ENCODE assay signal across 10 cellular contexts in the genomic region with DNA sequence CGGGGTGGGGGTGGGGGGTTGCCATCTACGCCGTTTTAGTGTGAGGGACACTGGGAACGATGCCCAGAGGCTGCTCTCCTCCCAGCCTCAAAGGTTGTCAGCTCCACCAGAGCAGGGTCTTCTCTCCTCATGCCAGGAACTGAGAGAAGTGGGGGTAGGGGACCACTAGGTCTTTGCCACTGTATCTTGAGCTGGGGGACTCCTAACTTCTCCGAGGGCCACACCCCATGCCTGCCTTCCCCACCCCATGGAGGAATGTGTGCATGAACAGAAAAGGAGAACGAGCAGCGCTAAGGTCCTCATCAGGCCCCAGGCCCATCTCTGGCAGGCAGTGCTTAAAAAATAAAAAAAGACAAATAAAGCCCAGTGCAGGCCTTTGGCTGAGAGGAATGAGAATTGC. TPM values are rescaled to one million over a fixed set of nuclear protein-coding genes. Genes with fewer than 3 reads are reported as not detected.
A peak's percentile ranks its signal among the peaks of the same experiment; 100 is the strongest.
DNase-seq lines count a peak whose midpoint lies in the region; ATAC-seq lines count a peak whose summit lies in the region.
"Had no signal": no experiment of that assay in that cellular context is flagged by ENCODE, and none has a peak within 500 bp of the region (broad histone marks: within the 10 kb centered on the region; RNA-seq: fewer than 3 reads in every experiment).

No MANE protein-coding gene starts in this region.

- POLR2A ChIA-PET in activated CD4-positive, alpha-beta memory T cell treated with anti-CD3 and anti-CD28 coated beads, Interleukin-2, amount 10 ng/mL, durations not matched to agents 7 days and 5 days (lab: Charles Lee): interaction anchor here (1.0 to 3.2 kb wide), 2 partner anchors 42 to 49 kb away, joined by 3 to 11 read pairs; no protein-coding TSS in a partner anchor
- POLR2A ChIA-PET in activated CD4-positive, alpha-beta memory T cell treated with anti-CD3 and anti-CD28 coated beads for 36 hours (lab: Charles Lee): no interaction called here

- H3K27me3 ChIP-seq in layer of hippocampus (ENCODE audit: control insufficient read depth, insufficient read depth, low read length) (no peaks in the 10 kb centered on the region), stomach smooth muscle (ENCODE audit: control insufficient read depth in 1 of 2, insufficient read depth in 2 of 2, low read length in 2 of 2) (no peaks in the 10 kb centered on the region)

- H3K27ac ChIP-seq in layer of hippocampus (ENCODE audit: low read depth, low read length) (peak overlapping the region; percentile 85), stomach smooth muscle (ENCODE audit: low read length) (peak overlapping the region; percentile 90)

- H3K4me1 Mint-ChIP-seq in activated CD4-positive, alpha-beta memory T cell treated with anti-CD3 and anti-CD28 coated beads, Interleukin-2, amount 10 ng/mL, durations not matched to agents 7 days and 5 days: peaks cover 76% of the 10 kb centered on the region
- peaks cover 62% of the 10 kb centered on the region for H3K4me1 Mint-ChIP-seq in activated CD4-positive, alpha-beta memory T cell treated with anti-CD3 and anti-CD28 coated beads for 36 hours (ENCODE audit: low read depth)

- H3K36me3 ChIP-seq in stomach smooth muscle (ENCODE audit: control insufficient read depth in 2 of 2, insufficient read depth in 2 of 2, low read length in 2 of 2): peaks cover 5 to 8% of the 10 kb centered on the region in 2 donors

- intact Hi-C loops in activated CD4-positive, alpha-beta memory T cell treated with anti-CD3 and anti-CD28 coated beads for 36 hours (cut with micrococcal nuclease): no loop called here

- H3K9me3 Mint-ChIP-seq in activated CD4-positive, alpha-beta memory T cell treated with anti-CD3 and anti-CD28 coated beads, Interleukin-2, amount 10 ng/mL, durations not matched to agents 7 days and 5 days: no peaks in the 10 kb centered on the region
- H3K9me3 Mint-ChIP-seq in activated CD4-positive, alpha-beta memory T cell treated with anti-CD3 and anti-CD28 coated beads for 36 hours: no peaks in the 10 kb centered on the region
- no peaks in the 10 kb centered on the region for H3K9me3 Mint-ChIP-seq in activated naive CD4-positive, alpha-beta T cell treated with anti-CD3 and anti-CD28 coated beads, Interleukin-2, amount 50 U/mL, for 72 hours

- no peak overlapping the region for H3K4me3 Mint-ChIP-seq in activated CD4-positive, alpha-beta memory T cell treated with anti-CD3 and anti-CD28 coated beads, Interleukin-2, amount 10 ng/mL, durations not matched to agents 7 days and 5 days
- H3K4me3 Mint-ChIP-seq in activated CD4-positive, alpha-beta memory T cell treated with anti-CD3 and anti-CD28 coated beads for 36 hours: no peak overlapping the region

- H3K27ac Mint-ChIP-seq in activated CD4-positive, alpha-beta memory T cell treated with anti-CD3 and anti-CD28 coated beads, Interleukin-2, amount 10 ng/mL, durations not matched to agents 7 days and 5 days: peak overlapping the region; percentile 54
- no peak overlapping the region for H3K27ac Mint-ChIP-seq in activated CD4-positive, alpha-beta memory T cell treated with anti-CD3 and anti-CD28 coated beads for 36 hours
- peak overlapping the region; percentile 97 to 100 for H3K27ac Mint-ChIP-seq in activated naive CD4-positive, alpha-beta T cell treated with anti-CD3 and anti-CD28 coated beads, Interleukin-2, amount 50 U/mL, for 72 hours

- H3K9ac ChIP-seq in stomach smooth muscle (ENCODE audit: low read length in 2 of 2): peak overlapping the region in 1 of 2 donors; percentile 65

- no peaks in the 10 kb centered on the region for H3K9me3 ChIP-seq in stomach smooth muscle (ENCODE audit: control insufficient read depth in 2 of 2, low read length in 2 of 2)

- DNase-seq in activated CD4-positive, alpha-beta memory T cell treated with anti-CD3 and anti-CD28 coated beads, Interleukin-2, amount 10 ng/mL, durations not matched to agents 7 days and 5 days: no peak
- DNase-seq in activated CD4-positive, alpha-beta memory T cell treated with anti-CD3 and anti-CD28 coated beads for 36 hours: no peak
- DNase-seq in activated naive CD4-positive, alpha-beta T cell treated with anti-CD3 and anti-CD28 coated beads, Interleukin-2, amount 50 U/mL, for 72 hours (ENCODE audit: low spot score in 2 of 2): no peak
- no peak for DNase-seq in pons (ENCODE audit: low spot score)
- no peak for DNase-seq in mesenteric fat pad (ENCODE audit: low spot score)
- DNase-seq: activated gamma-delta T cell treated with Interleukin-2 at 50 U/mL for 16 hours, NCI-H187 treated with DMSO at 0.1 percent for 48 hours had no signal

- peaks cover 52% of the 10 kb centered on the region for H3K36me3 Mint-ChIP-seq in activated CD4-positive, alpha-beta memory T cell treated with anti-CD3 and anti-CD28 coated beads, Interleukin-2, amount 10 ng/mL, durations not matched to agents 7 days and 5 days (ENCODE audit: low read depth)
- peaks cover 10% of the 10 kb centered on the region for H3K36me3 Mint-ChIP-seq in activated CD4-positive, alpha-beta memory T cell treated with anti-CD3 and anti-CD28 coated beads for 36 hours
- peaks cover 16 to 26% of the 10 kb centered on the region in 2 donors for H3K36me3 Mint-ChIP-seq in activated naive CD4-positive, alpha-beta T cell treated with anti-CD3 and anti-CD28 coated beads, Interleukin-2, amount 50 U/mL, for 72 hours

- CTCF ChIA-PET in activated CD4-positive, alpha-beta memory T cell treated with anti-CD3 and anti-CD28 coated beads, Interleukin-2, amount 10 ng/mL, durations not matched to agents 7 days and 5 days (lab: Charles Lee): no interaction called here
- CTCF ChIA-PET in activated CD4-positive, alpha-beta memory T cell treated with anti-CD3 and anti-CD28 coated beads for 36 hours (lab: Charles Lee): no interaction called here

- H3K27me3 Mint-ChIP-seq in activated CD4-positive, alpha-beta memory T cell treated with anti-CD3 and anti-CD28 coated beads, Interleukin-2, amount 10 ng/mL, durations not matched to agents 7 days and 5 days: no peaks in the 10 kb centered on the region
- H3K27me3 Mint-ChIP-seq in activated CD4-positive, alpha-beta memory T cell treated with anti-CD3 and anti-CD28 coated beads for 36 hours: no peaks in the 10 kb centered on the region

- ATAC-seq in activated naive CD4-positive, alpha-beta T cell treated with anti-CD3 and anti-CD28 coated beads, Interleukin-2, amount 50 U/mL, for 72 hours: no peak
- ATAC-seq in HG02571 (IDR thresholded peaks at IDR 0.05; ENCODE audit: unreplicated experiment): no peak

- H3K4me1 ChIP-seq in stomach smooth muscle (ENCODE audit: control insufficient read depth, insufficient read depth, low read length): peaks cover 65% of the 10 kb centered on the region

- no peak overlapping the region for H3K4me3 ChIP-seq in stomach smooth muscle (ENCODE audit: low read length in 2 of 2)

RNA-seq across cellular contexts. Expression of gene PBXIP1, which starts 1.4 kb away (rescaled TPM):
- 100 to 1,000 TPM; 169 TPM for total RNA-seq in activated CD4-positive, alpha-beta memory T cell treated with anti-CD3 and anti-CD28 coated beads, Interleukin-2, amount 10 ng/mL, durations not matched to agents 7 days and 5 days
- 10 to 100 TPM; 55.9 to 57.3 TPM for total RNA-seq in activated CD4-positive, alpha-beta memory T cell treated with anti-CD3 and anti-CD28 coated beads for 36 hours
- 10 to 100 TPM; 40.9 to 41.1 TPM for total RNA-seq in activated naive CD4-positive, alpha-beta T cell treated with anti-CD3 and anti-CD28 coated beads, Interleukin-2, amount 50 U/mL, for 72 hours
- 43.5 TPM for total RNA-seq in mesenteric fat pad

RNA-seq across cellular contexts. Expression of gene PYGO2, which starts 4.3 kb away (rescaled TPM):
- 10 to 100 TPM; 48.7 to 49.7 TPM for total RNA-seq in activated CD4-positive, alpha-beta memory T cell treated with anti-CD3 and anti-CD28 coated beads, Interleukin-2, amount 10 ng/mL, durations not matched to agents 7 days and 5 days
- 10 to 100 TPM; 31.5 to 32.4 TPM for total RNA-seq in activated CD4-positive, alpha-beta memory T cell treated with anti-CD3 and anti-CD28 coated beads for 36 hours
- 10 to 100 TPM; 27.7 to 55.3 TPM for total RNA-seq in activated naive CD4-positive, alpha-beta T cell treated with anti-CD3 and anti-CD28 coated beads, Interleukin-2, amount 50 U/mL, for 72 hours
- total RNA-seq in mesenteric fat pad: 22.2 TPM

RNA-seq across cellular contexts. Expression of gene SHC1, which starts 13.3 kb away (rescaled TPM):
- 10 to 100 TPM; 80.7 to 80.8 TPM for total RNA-seq in activated CD4-positive, alpha-beta memory T cell treated with anti-CD3 and anti-CD28 coated beads, Interleukin-2, amount 10 ng/mL, durations not matched to agents 7 days and 5 days
- 10 to 100 TPM; 43.4 to 46.5 TPM for total RNA-seq in activated CD4-positive, alpha-beta memory T cell treated with anti-CD3 and anti-CD28 coated beads for 36 hours
- 10 to 100 TPM; 50.3 to 76.2 TPM for total RNA-seq in activated naive CD4-positive, alpha-beta T cell treated with anti-CD3 and anti-CD28 coated beads, Interleukin-2, amount 50 U/mL, for 72 hours
- 199 TPM for total RNA-seq in mesenteric fat pad

RNA-seq across cellular contexts. Expression of gene CKS1B, which starts 17.2 kb away (rescaled TPM):
- total RNA-seq in activated CD4-positive, alpha-beta memory T cell treated with anti-CD3 and anti-CD28 coated beads, Interleukin-2, amount 10 ng/mL, durations not matched to agents 7 days and 5 days: 100 to 1,000 TPM; 151 to 162 TPM
- total RNA-seq in activated CD4-positive, alpha-beta memory T cell treated with anti-CD3 and anti-CD28 coated beads for 36 hours: 100 to 1,000 TPM; 197 to 205 TPM
- total RNA-seq in activated naive CD4-positive, alpha-beta T cell treated with anti-CD3 and anti-CD28 coated beads, Interleukin-2, amount 50 U/mL, for 72 hours: 100 to 1,000 TPM; 202 to 308 TPM
- 41.2 TPM for total RNA-seq in mesenteric fat pad

RNA-seq across cellular contexts. Expression of gene PMVK, which starts 20.7 kb away (rescaled TPM):
- 10 to 100 TPM; 40.7 to 41.8 TPM for total RNA-seq in activated CD4-positive, alpha-beta memory T cell treated with anti-CD3 and anti-CD28 coated beads, Interleukin-2, amount 10 ng/mL, durations not matched to agents 7 days and 5 days
- total RNA-seq in activated CD4-positive, alpha-beta memory T cell treated with anti-CD3 and anti-CD28 coated beads for 36 hours: 10 to 100 TPM; 51.2 to 54.0 TPM
- 10 to 100 TPM; 12.2 to 34.2 TPM for total RNA-seq in activated naive CD4-positive, alpha-beta T cell treated with anti-CD3 and anti-CD28 coated beads, Interleukin-2, amount 50 U/mL, for 72 hours
- total RNA-seq in mesenteric fat pad: 31.2 TPM
